ENCODE assay signal across 9 cellular contexts in the genomic region with DNA sequence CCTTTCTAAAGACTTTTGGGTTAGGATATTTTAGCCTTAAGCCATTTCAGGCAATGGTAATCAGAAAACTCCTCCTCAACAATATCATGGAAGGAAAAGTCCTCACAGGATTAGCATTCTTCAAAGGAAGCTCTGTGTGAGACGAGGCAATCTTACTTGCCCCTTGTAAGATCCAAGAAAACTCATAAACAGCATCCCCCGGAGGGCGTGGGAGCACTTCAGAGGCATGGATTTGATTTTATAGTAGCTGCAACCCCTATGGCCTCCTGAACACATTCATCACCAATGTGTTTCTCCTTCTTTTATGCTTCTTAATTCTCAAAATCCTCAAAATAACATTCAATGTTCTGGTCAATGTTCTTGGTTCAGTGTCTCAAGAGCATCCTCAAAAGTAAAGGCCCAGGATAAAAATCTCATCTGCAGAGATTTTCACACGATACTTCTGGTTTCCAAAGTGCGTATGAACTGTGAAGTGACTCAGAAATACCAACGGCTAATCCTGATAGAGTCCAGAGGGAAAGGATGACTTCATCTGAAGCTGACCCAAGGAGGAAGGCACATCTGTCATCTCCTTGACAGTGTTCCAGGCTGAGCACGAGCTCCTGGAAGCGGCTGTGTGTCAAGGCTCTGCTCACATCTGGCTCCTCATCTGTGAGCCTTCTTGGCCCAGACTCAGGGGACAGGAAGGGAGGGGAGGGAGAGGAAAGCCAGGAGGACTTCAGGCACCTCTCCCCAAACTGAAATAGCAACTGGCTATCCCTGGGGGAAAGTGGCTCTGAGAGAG. TPM values are rescaled to one million over a fixed set of nuclear protein-coding genes. Genes with fewer than 3 reads are reported as not detected.
DNase-seq lines count a peak whose midpoint lies in the region; ATAC-seq and TF ChIP-seq lines count a peak whose summit lies in the region.
"Had no signal": no experiment of that assay in that cellular context is flagged by ENCODE, and none has a peak within 500 bp of the region (broad histone marks: within the 10 kb centered on the region; RNA-seq: fewer than 3 reads in every experiment).

No MANE protein-coding gene starts in this region.

- ATAC-seq in body of pancreas: peak; percentile 82
- ATAC-seq in GM21447 (IDR thresholded peaks at IDR 0.05; ENCODE audit: unreplicated experiment): no peak

- no peak for TF ChIP-seq CTCF in body of pancreas (IDR thresholded peaks at IDR 0.05)
- TF ChIP-seq CTCF in hepatocyte (IDR thresholded peaks at IDR 0.05; ENCODE audit: poor library complexity): no peak

- DNase-seq in HCEC 1CT (peak; percentile 99), body of pancreas (peak; percentile 22 to 70 (median 56)), hepatocyte (ENCODE audit: low spot score) (peak; percentile 85), smooth muscle cell of the brain vasculature (ENCODE audit: low read depth, low spot score) (peak; percentile 64), NCI-H748 (lab: John Stamatoyannopoulos, UW; ENCODE audit: unreplicated experiment) (no peak), COLO829 (ENCODE audit: low spot score) (no peak)
- no peak for DNase-seq in activated CD4-positive, CD25-positive, alpha-beta regulatory T cell treated with anti-CD3 and anti-CD28 coated beads, Interleukin-2, amount 50 U/mL, for 72 hours
- DNase-seq: NCI-H1436 treated with DMSO at 0.1 percent for 48 hours had no signal

- TF ChIP-seq POLR2A in body of pancreas (IDR thresholded peaks at IDR 0.05): no peak

- no peaks in the 10 kb centered on the region for H3K4me1 ChIP-seq in body of pancreas
- H3K4me1 ChIP-seq in hepatocyte (ENCODE audit: insufficient read depth): peaks cover 15% of the 10 kb centered on the region

- H3K4me3 ChIP-seq in body of pancreas (no peak overlapping the region), hepatocyte (no peak overlapping the region)

- no peak overlapping the region for H3K4me2 ChIP-seq in hepatocyte

- intact Hi-C loops in body of pancreas (cut with DNase I): no loop called here

- no peaks in the 10 kb centered on the region for H3K9me3 ChIP-seq in body of pancreas
- no peaks in the 10 kb centered on the region for H3K9me3 ChIP-seq in hepatocyte (ENCODE audit: low read depth)

- 62% methylated on average over 8 of the region's 8 CpGs for WGBS in body of pancreas, 2 donors
- 36% methylated on average over 8 of the region's 8 CpGs for WGBS in hepatocyte (ENCODE audit: low lambda C conversion rate, missing lambda C conversion rate)

- H3K27ac ChIP-seq in body of pancreas: peak overlapping the region in 1 of 4 donors; percentile 32
- peak overlapping the region; percentile 81 for H3K27ac ChIP-seq in hepatocyte

- H3K9me2 ChIP-seq in hepatocyte (replicated peaks; ENCODE audit: insufficient read depth): no peaks in the 10 kb centered on the region

- H3K36me3 ChIP-seq in body of pancreas (replicated peaks in 1 of 2; ENCODE audit: insufficient read depth in 1 of 2, low read depth in 2 of 2) (no peaks in the 10 kb centered on the region), hepatocyte (replicated peaks; ENCODE audit: insufficient read depth, low read depth) (no peaks in the 10 kb centered on the region)

- H3K27me3 ChIP-seq in body of pancreas: no peaks in the 10 kb centered on the region
- no peaks in the 10 kb centered on the region for H3K27me3 ChIP-seq in hepatocyte

- H4K20me1 ChIP-seq in hepatocyte (ENCODE audit: insufficient read depth, poor library complexity, severe bottlenecking): no peaks in the 10 kb centered on the region

- H3K79me2 ChIP-seq in hepatocyte: no peaks in the 10 kb centered on the region

- no peak overlapping the region for H2AFZ ChIP-seq in hepatocyte

RNA-seq across cellular contexts. Expression of a gene that starts 49.3 kb away (rescaled TPM):
- total RNA-seq in body of pancreas (10 to 100 TPM; 80.9 to 98.9 TPM), hepatocyte (12.9 and 14.2 TPM in 2 replicates)
- polyA plus RNA-seq in hepatocyte: 12.7 and 14.3 TPM in 2 replicates

Comparison
In these comparisons a context has a peak if more than half of its experiments do, and no peak if none do; other contexts are left out.
1. DNase-seq: peak in HCEC 1CT (single experiment), body of pancreas (4 of 4), hepatocyte (single experiment) and smooth muscle cell of the brain vasculature (single experiment); none in NCI-H748 (single experiment), COLO829 (single experiment) and activated CD4-positive, CD25-positive, alpha-beta regulatory T cell treated with anti-CD3 and anti-CD28 coated beads, Interleukin-2, amount 50 U/mL, for 72 hours (single experiment).